8 cellular contexts compared by ENCODE assay signal in the genomic region with DNA sequence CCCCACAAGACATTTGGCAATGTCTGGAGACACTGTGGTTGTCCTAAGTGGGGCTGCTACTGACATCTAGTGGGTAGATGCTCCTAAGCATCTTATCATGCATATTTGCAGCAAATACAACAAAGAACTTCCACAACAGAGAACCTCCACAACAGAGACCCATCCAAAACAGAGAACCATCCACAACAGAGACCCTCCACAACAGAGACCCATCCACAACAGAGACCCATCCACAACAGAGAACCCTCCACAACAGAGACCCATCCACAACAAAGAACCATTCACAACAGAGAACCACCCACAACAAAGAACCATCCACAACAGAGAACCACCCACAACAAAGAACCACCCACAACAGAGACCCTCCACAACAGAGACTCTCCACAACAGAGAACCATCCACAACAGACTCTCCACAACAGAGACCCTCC.
DNase-seq lines count a peak whose midpoint lies in the region; TF ChIP-seq lines count a peak whose summit lies in the region.

No MANE protein-coding gene starts in this region.

- H3K9ac ChIP-seq in KMS-11, result no peak overlapping the region

- H3K27ac ChIP-seq in KMS-11, result no peak overlapping the region
- H3K27ac ChIP-seq in coronary artery, result no peak overlapping the region

- intact Hi-C loops in head of caudate nucleus (cut with DNase I), result no loop called here

- no peaks in the 10 kb centered on the region for H4K20me1 ChIP-seq in KMS-11 (ENCODE audit: insufficient read depth)

- TF ChIP-seq CTCF in KMS-11 (conservative IDR thresholded peaks at IDR 0.05; ENCODE audit: low read depth, low read length), result peak; percentile 68
- no peak for TF ChIP-seq CTCF in coronary artery (IDR thresholded peaks at IDR 0.05)

- no peak overlapping the region for H2AFZ ChIP-seq in KMS-11 (ENCODE audit: low read depth)

- no peaks in the 10 kb centered on the region for H3K79me2 ChIP-seq in KMS-11 (ENCODE audit: insufficient read depth, low read depth)

- H3K4me1 ChIP-seq in KMS-11 (ENCODE audit: low read depth, poor library complexity, severe bottlenecking), result no peaks in the 10 kb centered on the region

- H3K36me3 ChIP-seq in KMS-11 (ENCODE audit: insufficient read depth), result no peaks in the 10 kb centered on the region

- H3K27me3 ChIP-seq in KMS-11 (ENCODE audit: insufficient read depth, low read depth), result no peaks in the 10 kb centered on the region

- DNase-seq in NCI-H748 (lab: John Stamatoyannopoulos, UW; ENCODE audit: unreplicated experiment) (peak; percentile 12), NCI-H748 treated with DMSO at 0.1 percent for 48 hours (lab: John Stamatoyannopoulos, UW) (no peak), activated T-cell treated with anti-CD3 and anti-CD28 coated beads for 4 hours (peak; percentile 17), head of caudate nucleus (peak in 26 of 42 donors; percentile 18 to 70 (median 51)), coronary artery (ENCODE audit: low spot score) (no peak), NCI-H146 treated with DMSO at 0.1 percent for 48 hours (lab: John Stamatoyannopoulos, UW; ENCODE audit: unreplicated experiment) (no peak)
- peak in 2 of 3 experiments; percentile 10 to 11 for DNase-seq in stimulated activated CD4-positive, alpha-beta T cell treated with anti-CD3 and anti-CD28 coated beads, TNF-alpha, amount 100 ng/mL, for 4 hours (ENCODE audit: low read depth in 3 of 3)

- H3K4me2 ChIP-seq in KMS-11, result no peak overlapping the region

- H3K4me3 ChIP-seq in KMS-11 (IDR thresholded peaks at IDR 0.05; ENCODE audit: insufficient read depth, low read depth, low read length), result no peak overlapping the region
- no peak overlapping the region for H3K4me3 ChIP-seq in coronary artery

Comparison
In these comparisons a context has a peak if more than half of its experiments do, and no peak if none do; other contexts are left out.
1. DNase-seq: peak in NCI-H748 (single experiment), activated T-cell treated with anti-CD3 and anti-CD28 coated beads for 4 hours (single experiment), head of caudate nucleus (26 of 42) and stimulated activated CD4-positive, alpha-beta T cell treated with anti-CD3 and anti-CD28 coated beads, TNF-alpha, amount 100 ng/mL, for 4 hours (2 of 3); none in NCI-H748 treated with DMSO at 0.1 percent for 48 hours (single experiment), coronary artery (single experiment) and NCI-H146 treated with DMSO at 0.1 percent for 48 hours (single experiment).